Comparison of ENCODE assay signal across 11 cellular contexts in the genomic region with DNA sequence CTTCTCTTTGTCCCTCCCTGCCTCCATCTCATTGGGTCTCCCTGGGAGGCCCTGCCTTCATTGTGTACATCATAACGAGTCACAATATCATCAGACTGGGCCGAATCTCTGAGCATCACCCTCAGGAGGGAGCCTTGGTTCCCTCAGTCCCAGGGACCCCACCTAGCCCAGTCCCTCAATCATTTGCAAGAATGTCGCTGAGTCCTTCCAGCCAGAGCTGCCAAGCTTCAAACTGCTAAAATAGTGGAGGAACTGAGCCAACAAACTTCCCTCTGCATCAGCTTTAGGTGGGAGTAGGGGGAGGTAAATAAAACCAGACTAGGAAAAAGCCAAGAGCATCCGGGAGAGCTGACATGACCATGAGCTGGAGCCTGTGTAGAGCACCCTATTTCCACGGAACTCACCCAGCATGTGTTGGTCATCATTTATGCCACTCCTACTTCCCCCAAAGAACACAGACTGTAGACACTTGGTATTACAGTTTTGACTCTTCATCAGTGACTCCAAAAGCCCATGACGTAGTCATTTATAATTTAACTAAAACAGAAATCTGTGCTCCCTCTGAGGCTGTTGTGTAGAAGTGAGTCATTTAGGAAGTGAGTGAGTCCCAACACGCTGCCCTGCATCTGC. TPM values are rescaled to one million over a fixed set of nuclear protein-coding genes. Genes with fewer than 3 reads are reported as not detected.
DNase-seq lines count a peak whose midpoint lies in the region; ATAC-seq and TF ChIP-seq lines count a peak whose summit lies in the region.
"Had no signal": no experiment of that assay in that cellular context is flagged by ENCODE, and none has a peak within 500 bp of the region (broad histone marks: within the 10 kb centered on the region; RNA-seq: fewer than 3 reads in every experiment).

No MANE protein-coding gene starts in this region.

- H3K27me3 ChIP-seq in PC-9 (ENCODE audit: insufficient read depth, low read depth) = no peaks in the 10 kb centered on the region
- peaks cover 4% of the 10 kb centered on the region for H3K27me3 ChIP-seq in colonic mucosa

- H3K36me3 Mint-ChIP-seq in activated naive CD4-positive, alpha-beta T cell treated with anti-CD3 and anti-CD28 coated beads for 36 hours (ENCODE audit: low read depth) = peaks cover 1% of the 10 kb centered on the region
- no peaks in the 10 kb centered on the region for H3K36me3 Mint-ChIP-seq in activated naive CD4-positive, alpha-beta T cell treated with anti-CD3 and anti-CD28 coated beads, Interleukin-2, amount 10 ng/mL, durations not matched to agents 7 days and 5 days
- H3K36me3 Mint-ChIP-seq in activated naive CD8-positive, alpha-beta T cell = peaks cover 5% of the 10 kb centered on the region
- H3K36me3 Mint-ChIP-seq: CD4-positive, CD25-positive, alpha-beta regulatory T cell had no signal

- H3K79me2 ChIP-seq in PC-9 (ENCODE audit: low read depth) = no peaks in the 10 kb centered on the region

- peaks cover 53% of the 10 kb centered on the region for H3K4me1 Mint-ChIP-seq in activated naive CD4-positive, alpha-beta T cell treated with anti-CD3 and anti-CD28 coated beads for 36 hours (ENCODE audit: low read depth)
- peaks cover 21% of the 10 kb centered on the region for H3K4me1 Mint-ChIP-seq in activated naive CD4-positive, alpha-beta T cell treated with anti-CD3 and anti-CD28 coated beads, Interleukin-2, amount 10 ng/mL, durations not matched to agents 7 days and 5 days
- peaks cover 51% of the 10 kb centered on the region for H3K4me1 Mint-ChIP-seq in activated naive CD8-positive, alpha-beta T cell (ENCODE audit: low read depth)

- H3K27me3 Mint-ChIP-seq in activated naive CD4-positive, alpha-beta T cell treated with anti-CD3 and anti-CD28 coated beads for 36 hours (ENCODE audit: low read depth) = peaks cover 22% of the 10 kb centered on the region
- peaks cover 24% of the 10 kb centered on the region for H3K27me3 Mint-ChIP-seq in activated naive CD4-positive, alpha-beta T cell treated with anti-CD3 and anti-CD28 coated beads, Interleukin-2, amount 10 ng/mL, durations not matched to agents 7 days and 5 days
- H3K27me3 Mint-ChIP-seq in activated naive CD8-positive, alpha-beta T cell = no peaks in the 10 kb centered on the region

- no peaks in the 10 kb centered on the region for H3F3A ChIP-seq in PC-9 (ENCODE audit: insufficient read depth, low read depth)

- BruUV-seq in PC-9 (replicated peaks; lab: Mats Ljungman, UMichigan) = no TSS peak

- H3K27ac Mint-ChIP-seq in activated naive CD4-positive, alpha-beta T cell treated with anti-CD3 and anti-CD28 coated beads for 36 hours = peak overlapping the region; percentile 74
- H3K27ac Mint-ChIP-seq in activated naive CD4-positive, alpha-beta T cell treated with anti-CD3 and anti-CD28 coated beads, Interleukin-2, amount 10 ng/mL, durations not matched to agents 7 days and 5 days = no peak overlapping the region
- peak overlapping the region; percentile 95 for H3K27ac Mint-ChIP-seq in activated naive CD8-positive, alpha-beta T cell
- H3K27ac Mint-ChIP-seq: CD4-positive, CD25-positive, alpha-beta regulatory T cell had no signal

- CTCF ChIA-PET in activated naive CD4-positive, alpha-beta T cell treated with anti-CD3 and anti-CD28 coated beads for 36 hours (lab: Charles Lee) = interaction anchor here (0.7 to 1.7 kb wide), 7 partner anchors 19 to 245 kb away, joined by 3 to 7 read pairs (median 3); no protein-coding TSS in a partner anchor
- CTCF ChIA-PET in activated naive CD4-positive, alpha-beta T cell treated with anti-CD3 and anti-CD28 coated beads, Interleukin-2, amount 10 ng/mL, durations not matched to agents 7 days and 5 days (lab: Charles Lee) = interaction anchor here (1.2 to 1.5 kb wide), 3 partner anchors 104 to 232 kb away, joined by 3 read pairs; no protein-coding TSS in a partner anchor
- CTCF ChIA-PET in PC-9 (lab: Charles Lee) = no interaction called here

- peak; percentile 50 for DNase-seq in activated naive CD4-positive, alpha-beta T cell treated with anti-CD3 and anti-CD28 coated beads for 36 hours
- DNase-seq in activated naive CD4-positive, alpha-beta T cell treated with anti-CD3 and anti-CD28 coated beads, Interleukin-2, amount 10 ng/mL, durations not matched to agents 7 days and 5 days = no peak
- peak; percentile 51 for DNase-seq in stimulated activated naive CD8-positive, alpha-beta T cell treated with anti-CD3 and anti-CD28 coated beads, Interleukin-15, Interleukin-2, amounts not matched to agents 100 U/mL and 50 U/mL, for 24 hours
- DNase-seq in PC-9 (no peak), colonic mucosa (no peak), activated gamma-delta T cell (lab: John Stamatoyannopoulos, UW) (no peak)
- DNase-seq: effector CD8-positive, alpha-beta T cell had no signal

- no peak overlapping the region for H3K4me3 ChIP-seq in PC-9
- H3K4me3 ChIP-seq in colonic mucosa = no peak overlapping the region

- POLR2A ChIA-PET in PC-9 (lab: Charles Lee; ENCODE audit: unreplicated experiment) = no interaction called here

- no peak overlapping the region for H3K4me3 Mint-ChIP-seq in activated naive CD4-positive, alpha-beta T cell treated with anti-CD3 and anti-CD28 coated beads for 36 hours
- H3K4me3 Mint-ChIP-seq in activated naive CD4-positive, alpha-beta T cell treated with anti-CD3 and anti-CD28 coated beads, Interleukin-2, amount 10 ng/mL, durations not matched to agents 7 days and 5 days = no peak overlapping the region
- no peak overlapping the region for H3K4me3 Mint-ChIP-seq in activated naive CD8-positive, alpha-beta T cell

- no peaks in the 10 kb centered on the region for H4K20me1 ChIP-seq in PC-9 (ENCODE audit: insufficient read depth)

- H3K36me3 ChIP-seq in PC-9 (ENCODE audit: low read depth) = no peaks in the 10 kb centered on the region
- H3K36me3 ChIP-seq in colonic mucosa = no peaks in the 10 kb centered on the region

- ATAC-seq in HG03095 (IDR thresholded peaks at IDR 0.05; ENCODE audit: unreplicated experiment) = peak; percentile 48
- peak; percentile 82 for ATAC-seq in stimulated activated naive CD8-positive, alpha-beta T cell treated with anti-CD3 and anti-CD28 coated beads, Interleukin-15, Interleukin-2, amounts not matched to agents 100 U/mL and 50 U/mL, for 24 hours

- intact Hi-C loops in activated naive CD4-positive, alpha-beta T cell treated with anti-CD3 and anti-CD28 coated beads for 36 hours (cut with micrococcal nuclease) = loop anchor here (1.0 kb wide), 4 partner anchors 70 to 478 kb away; partner anchors contain the start of gene MCM3
- intact Hi-C loops in PC-9 (cut with micrococcal nuclease; ENCODE audit: unreplicated experiment) = no loop called here
- intact Hi-C loops in colonic mucosa (cut with DNase I) = no loop called here

- no peak overlapping the region for H3K9ac ChIP-seq in colonic mucosa (ENCODE audit: low read depth in 2 of 2, low read length in 2 of 2)

- H3K27ac ChIP-seq in PC-9 = no peak overlapping the region
- no peak overlapping the region for H3K27ac ChIP-seq in colonic mucosa

- TF ChIP-seq CTCF in PC-9 (conservative IDR thresholded peaks at IDR 0.05) = no peak
- TF ChIP-seq CTCF in colonic mucosa (IDR thresholded peaks at IDR 0.05) = no peak

- peaks cover 13% of the 10 kb centered on the region for H3K9me3 Mint-ChIP-seq in activated naive CD4-positive, alpha-beta T cell treated with anti-CD3 and anti-CD28 coated beads for 36 hours
- peaks cover 5% of the 10 kb centered on the region for H3K9me3 Mint-ChIP-seq in activated naive CD4-positive, alpha-beta T cell treated with anti-CD3 and anti-CD28 coated beads, Interleukin-2, amount 10 ng/mL, durations not matched to agents 7 days and 5 days
- H3K9me3 Mint-ChIP-seq in activated naive CD8-positive, alpha-beta T cell (ENCODE audit: low read depth) = no peaks in the 10 kb centered on the region

- H3K9me3 ChIP-seq in PC-9 (ENCODE audit: insufficient read depth, low read depth) (0 out of 2 replicates have a peak, but pooled peaks cover 4% of the 10 kb centered on the region), colonic mucosa (no peaks in the 10 kb centered on the region)

- no peak overlapping the region for H3K4me2 ChIP-seq in PC-9

- no peak overlapping the region for H2AFZ ChIP-seq in PC-9

- peaks cover 3% of the 10 kb centered on the region; the same call in 1 of the 2 replicates for H3K4me1 ChIP-seq in PC-9 (replicated peaks; ENCODE audit: insufficient read depth)
- no peaks in the 10 kb centered on the region for H3K4me1 ChIP-seq in colonic mucosa

- no peaks in the 10 kb centered on the region for H3K9me2 ChIP-seq in PC-9 (ENCODE audit: insufficient read depth)

RNA-seq across cellular contexts. Expression of gene IL17A, which starts 28.8 kb away (rescaled TPM):
- total RNA-seq in activated naive CD4-positive, alpha-beta T cell treated with anti-CD3 and anti-CD28 coated beads for 36 hours = under 1 TPM in 1 of 2 experiments, not detected in 1; 0.12 TPM
- total RNA-seq in PC-9 (2021) (not detected in 2 replicates), colonic mucosa (not detected)
- total RNA-seq: CD4-positive, CD25-positive, alpha-beta regulatory T cell; OCI-LY7 had no signal

Comparison
In these comparisons a context has a peak if more than half of its experiments do, and no peak if none do; other contexts are left out.
1. DNase-seq: peak in activated naive CD4-positive, alpha-beta T cell treated with anti-CD3 and anti-CD28 coated beads for 36 hours (single experiment) and stimulated activated naive CD8-positive, alpha-beta T cell treated with anti-CD3 and anti-CD28 coated beads, Interleukin-15, Interleukin-2, amounts not matched to agents 100 U/mL and 50 U/mL, for 24 hours (single experiment); none in activated naive CD4-positive, alpha-beta T cell treated with anti-CD3 and anti-CD28 coated beads, Interleukin-2, amount 10 ng/mL, durations not matched to agents 7 days and 5 days (single experiment), PC-9 (0 of 2), colonic mucosa (single experiment) and activated gamma-delta T cell (single experiment).